ENCODE assay signal across 15 cellular contexts in genomic region chr2:1495676-1496393, GRCh38.
"Had no signal": no experiment of that assay in that cellular context is flagged by ENCODE, and none has a peak within 500 bp of the region (broad histone marks: within the 10 kb centered on the region; RNA-seq: fewer than 3 reads in every experiment).

No MANE protein-coding gene starts in this region.

- H3K4me1 ChIP-seq: breast epithelium, heart left ventricle, neural progenitor cell, parathyroid adenoma had no signal

- DNase-seq: activated CD8-positive, alpha-beta T cell treated with anti-CD3 and anti-CD28 coated beads, Interleukin-2, amount 10 ng/mL, durations not matched to agents 7 days and 5 days; activated naive CD4-positive, alpha-beta T cell treated with Interleukin-2 at 50 U/mL for 16 hours; anterior cingulate cortex; heart left ventricle; naive B cell; stimulated activated CD4-positive, alpha-beta T cell treated with anti-CD3 and anti-CD28 coated beads, Interleukin-4, amount 100 ng/mL, for 4 hours; stimulated activated CD8-positive, alpha-beta memory T cell treated with anti-CD3 and anti-CD28 coated beads, Interleukin-4, amount 100 ng/mL, for 48 hours; stimulated activated naive CD8-positive, alpha-beta T cell treated with anti-CD3 and anti-CD28 coated beads, Interleukin-15, Interleukin-2, amounts not matched to agents 100 U/mL and 50 U/mL, for 24 hours had no signal

- ATAC-seq: activated CD8-positive, alpha-beta T cell treated with anti-CD3 and anti-CD28 coated beads, Interleukin-2, amount 10 ng/mL, durations not matched to agents 7 days and 5 days; heart left ventricle; stimulated activated naive CD8-positive, alpha-beta T cell treated with anti-CD3 and anti-CD28 coated beads, Interleukin-15, Interleukin-2, amounts not matched to agents 100 U/mL and 50 U/mL, for 24 hours had no signal

- H3K36me3 ChIP-seq: breast epithelium, neural progenitor cell had no signal

- H3K27me3 ChIP-seq: breast epithelium, neural progenitor cell had no signal

- H3K36me3 Mint-ChIP-seq: naive B cell, neural progenitor cell, type B pancreatic cell had no signal

- H3K4me3 Mint-ChIP-seq: activated CD8-positive, alpha-beta T cell treated with anti-CD3 and anti-CD28 coated beads, Interleukin-2, amount 10 ng/mL, durations not matched to agents 7 days and 5 days; naive B cell; neural progenitor cell; type B pancreatic cell had no signal

- H3K27ac Mint-ChIP-seq: activated CD8-positive, alpha-beta T cell treated with anti-CD3 and anti-CD28 coated beads, Interleukin-2, amount 10 ng/mL, durations not matched to agents 7 days and 5 days; neural progenitor cell; type B pancreatic cell had no signal

- H3K9me3 ChIP-seq: breast epithelium, heart left ventricle had no signal

- H3K9me3 Mint-ChIP-seq: naive B cell, neural progenitor cell, type B pancreatic cell had no signal

- H3K4me3 ChIP-seq: breast epithelium, heart left ventricle, neural progenitor cell had no signal

- H3K27ac ChIP-seq: breast epithelium, epithelial cell of prostate, heart left ventricle, neural progenitor cell, parathyroid adenoma, SK-N-MC, VCaP had no signal
